Comparison of ENCODE assay signal across 8 cellular contexts in the genomic region with DNA sequence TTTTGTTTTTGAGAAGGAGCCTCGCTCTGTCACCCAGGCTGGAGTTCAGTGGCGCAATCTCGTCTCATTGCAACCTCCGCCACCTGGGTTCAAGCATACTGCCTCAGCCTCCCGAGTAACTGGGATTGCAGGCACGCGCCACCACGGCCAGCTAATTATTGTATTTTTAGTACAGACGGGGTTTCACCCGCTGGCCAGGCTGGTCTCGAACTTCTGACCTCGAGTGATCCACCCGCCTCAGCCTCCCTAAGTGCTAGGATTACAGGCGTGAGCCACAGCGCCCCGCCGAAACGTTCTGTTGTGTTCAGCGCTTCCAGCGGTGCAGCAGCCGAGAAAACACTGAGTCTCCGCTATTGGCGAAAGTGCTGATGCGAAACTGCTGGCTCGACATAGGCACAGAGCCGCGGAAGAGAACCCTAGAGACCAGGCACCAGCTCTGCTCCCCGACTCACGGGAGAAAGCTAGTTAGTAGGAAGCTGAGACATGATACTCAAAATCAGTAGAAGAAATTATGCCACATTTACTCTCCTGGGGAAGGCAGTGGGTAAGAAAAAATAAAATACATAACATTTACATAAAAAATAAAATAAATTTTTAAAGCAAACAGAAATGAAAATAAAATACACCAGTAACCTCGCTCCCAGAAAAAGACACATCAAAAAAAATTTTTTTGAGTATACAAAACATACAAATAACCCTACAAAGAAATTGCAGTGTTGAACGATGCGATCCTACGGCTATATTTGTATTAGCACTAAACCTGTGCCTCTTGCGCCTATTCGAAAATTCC. TPM values are rescaled to one million over a fixed set of nuclear protein-coding genes. Genes with fewer than 3 reads are reported as not detected.
A peak's percentile ranks its signal among the peaks of the same experiment; 100 is the strongest.
DNase-seq lines count a peak whose midpoint lies in the region; ATAC-seq and TF ChIP-seq lines count a peak whose summit lies in the region.

No MANE protein-coding gene starts in this region.

- H3K36me3 Mint-ChIP-seq in Calu3 (ENCODE audit: insufficient read depth, unreplicated experiment) = peaks cover 36% of the 10 kb centered on the region

- H3K4me3 Mint-ChIP-seq in Calu3 (ENCODE audit: low read depth, unreplicated experiment) = peak overlapping the region; percentile 73

- peaks cover 21% of the 10 kb centered on the region for H3K4me1 Mint-ChIP-seq in Calu3 (ENCODE audit: low read depth, unreplicated experiment)

- H3K9me1 ChIP-seq in IMR-90 (ENCODE audit: insufficient read depth, low read length) = peaks cover 7% of the 10 kb centered on the region

- H2BK120ac ChIP-seq in IMR-90 (ENCODE audit: low read depth, low read length) = peak overlapping the region; percentile 97

- POLR2A ChIA-PET in IMR-90 (lab: Charles Lee; ENCODE audit: unreplicated experiment) = interaction anchor here (0.6 to 1.5 kb wide), 6 partner anchors 8 to 112 kb away, joined by 3 to 5 read pairs (median 3); a partner anchor contains a TSS

- H3K4me3 ChIP-seq in IMR-90 (ENCODE audit: insufficient read depth, low read depth, low read length) (peak overlapping the region; percentile 61), OCI-LY3 (ENCODE audit: low read length) (peak overlapping the region; percentile 86), epithelial cell of proximal tubule (ENCODE audit: low read depth, low read length) (peak overlapping the region; percentile 51)

- H3K9me3 Mint-ChIP-seq in Calu3 (ENCODE audit: low read depth, unreplicated experiment) = no peaks in the 10 kb centered on the region

- H2BK20ac ChIP-seq in IMR-90 (ENCODE audit: low read depth, low read length) = peak overlapping the region; percentile 47; the same call in 1 of the 2 replicates

- peak overlapping the region; percentile 94 for H2AFZ ChIP-seq in IMR-90 (replicated peaks; ENCODE audit: low read length, poor library complexity)
- H2AFZ ChIP-seq in OCI-LY3 (ENCODE audit: low read depth, low read length) = peak overlapping the region; percentile 96

- no peaks in the 10 kb centered on the region for H3K27me3 Mint-ChIP-seq in Calu3 (ENCODE audit: unreplicated experiment)

- H4K20me1 ChIP-seq in IMR-90 (ENCODE audit: insufficient read depth, low read length) (no peaks in the 10 kb centered on the region; the same call in 1 of the 2 replicates), OCI-LY3 (ENCODE audit: insufficient read depth, low read length) (no peaks in the 10 kb centered on the region)

- peak; percentile 41 for ATAC-seq in GM21447 (IDR thresholded peaks at IDR 0.05; ENCODE audit: unreplicated experiment)
- peak; percentile 57 for ATAC-seq in IMR-90 (ENCODE audit: low read depth)

- peak overlapping the region; percentile 81 for H3K9ac ChIP-seq in IMR-90 (ENCODE audit: low read depth, low read length)
- H3K9ac ChIP-seq in OCI-LY3 (ENCODE audit: low read length) = peak overlapping the region; percentile 75

- peak overlapping the region; percentile 94 for H3K4me2 ChIP-seq in IMR-90 (ENCODE audit: low read depth, low read length)
- H3K4me2 ChIP-seq in OCI-LY3 (ENCODE audit: low read length) = peak overlapping the region; percentile 82

- TF ChIP-seq POLR2A in IMR-90 (IDR thresholded peaks at IDR 0.05; ENCODE audit: low read depth, low read length) = no peak

- no peak for TF ChIP-seq RAD21 in IMR-90 (IDR thresholded peaks at IDR 0.05; ENCODE audit: low read length)

- TSS peak; percentile 79 for BruUV-seq in Calu3 (replicated peaks; lab: Mats Ljungman, UMichigan)
- BruUV-seq in IMR-90 (replicated peaks; lab: Mats Ljungman, UMichigan) = no TSS peak

- peak overlapping the region; percentile 72 for H2AK5ac ChIP-seq in IMR-90 (ENCODE audit: low read depth, low read length)

- H2AK9ac ChIP-seq in IMR-90 (replicated peaks; ENCODE audit: low read depth, low read length, poor library complexity) = peak overlapping the region; percentile 90

- peak overlapping the region; percentile 99 for H3K56ac ChIP-seq in IMR-90 (ENCODE audit: extremely low read depth, insufficient read depth, low read length)

- peak overlapping the region; percentile 96 to 100 for H4K8ac ChIP-seq in IMR-90 (ENCODE audit: low read depth in 2 of 2, low read length in 2 of 2)

- TF ChIP-seq CTCF in Calu3 (IDR thresholded peaks at IDR 0.05; ENCODE audit: unreplicated experiment) = no peak
- 0 out of 2 replicates have a peak, but pooled peaks have one; percentile 7 for TF ChIP-seq CTCF in IMR-90 (conservative IDR thresholded peaks at IDR 0.05; ENCODE audit: low read depth, low read length)
- no peak; the same call in 1 of the 2 replicates for TF ChIP-seq CTCF in OCI-LY3 (IDR thresholded peaks at IDR 0.05; ENCODE audit: low read depth, low read length)
- no peak for TF ChIP-seq CTCF in epithelial cell of proximal tubule (conservative IDR thresholded peaks at IDR 0.05; ENCODE audit: low read depth, low read length)

- peak overlapping the region; percentile 100 for H3K4ac ChIP-seq in IMR-90 (ENCODE audit: low read depth, low read length)

- H2BK5ac ChIP-seq in IMR-90 (ENCODE audit: low read depth, low read length, poor library complexity, severe bottlenecking) = peak overlapping the region; percentile 96

- WGBS in IMR-90 (ENCODE audit: extremely low coverage in 2 of 2, insufficient read length in 1 of 2), 2 experiments = no CpG with 5 or more reads among the region's 35 CpGs

- peak overlapping the region; percentile 100 for H4K91ac ChIP-seq in IMR-90 (ENCODE audit: insufficient read depth, low read depth, low read length)

- H3K79me2 ChIP-seq in OCI-LY3 (ENCODE audit: low read length) = no peaks in the 10 kb centered on the region

- H3K27ac Mint-ChIP-seq in Calu3 (ENCODE audit: unreplicated experiment) = peak overlapping the region; percentile 37

- dilution Hi-C loops in IMR-90 (cut with HindIII; ENCODE audit: low sequenced_read_pairs, unreplicated experiment) = no loop called here

- H3K9me3 ChIP-seq in IMR-90 (ENCODE audit: control insufficient read depth, insufficient read depth, low read length) = no peaks in the 10 kb centered on the region
- H3K9me3 ChIP-seq in OCI-LY3 (ENCODE audit: insufficient read depth, low read length) = no peaks in the 10 kb centered on the region

- H3K23ac ChIP-seq in IMR-90 (ENCODE audit: low read depth, low read length) = peak overlapping the region; percentile 98

- H3K14ac ChIP-seq in IMR-90 (replicated peaks; ENCODE audit: low read depth, low read length) = peak overlapping the region; percentile 95

- DNase-seq in Calu3 (peak; percentile 92), IMR-90 (peak; percentile 93), activated T-cell treated with anti-CD3 and anti-CD28 coated beads for 1 hour (ENCODE audit: low read depth) (peak; percentile 90), epithelial cell of proximal tubule (ENCODE audit: low read depth) (no peak), myocyte (ENCODE audit: low read depth) (peak; percentile 98)
- DNase-seq in stimulated activated CD8-positive, alpha-beta memory T cell treated with anti-CD3 and anti-CD28 coated beads, Interleukin-7, amount 100 ng/mL, for 48 hours (ENCODE audit: extremely low read depth in 1 of 2, low read depth in 1 of 2) = peak; percentile 72 to 85

- peak overlapping the region; percentile 93 for H3K27ac ChIP-seq in IMR-90 (ENCODE audit: insufficient read depth, low read length)
- H3K27ac ChIP-seq in OCI-LY3 (ENCODE audit: low read length) = peak overlapping the region; percentile 69

- intact Hi-C loops in Calu3 (cut with micrococcal nuclease; ENCODE audit: unreplicated experiment) (loop anchor here (1.0 kb wide), 1 partner anchor 9 kb away; no protein-coding TSS in a partner anchor), IMR-90 (cut with micrococcal nuclease) (loop anchor here (1.0 kb wide), 2 partner anchors 9 to 13 kb away; no protein-coding TSS in a partner anchor)

- H3K4me1 ChIP-seq in IMR-90 (ENCODE audit: control insufficient read depth, insufficient read depth, low read length) = peaks cover 19% of the 10 kb centered on the region
- H3K4me1 ChIP-seq in OCI-LY3 (ENCODE audit: low read length) = peaks cover 19% of the 10 kb centered on the region

- no peaks in the 10 kb centered on the region for H3K27me3 ChIP-seq in IMR-90 (ENCODE audit: control insufficient read depth, insufficient read depth, low read length)
- H3K27me3 ChIP-seq in OCI-LY3 (ENCODE audit: low read depth, low read length) = peaks cover 8% of the 10 kb centered on the region

- peaks cover 9 to 33% of the 10 kb centered on the region in 2 experiments; a peak in 3 of 4 replicates for H3K79me1 ChIP-seq in IMR-90 (ENCODE audit: low read depth in 1 of 2, low read length in 2 of 2)

- in situ Hi-C loops in IMR-90 (cut with MboI; ENCODE audit: low sequenced_read_pairs) = no loop called here

- H3K36me3 ChIP-seq in IMR-90 (ENCODE audit: control insufficient read depth, insufficient read depth, low read length) (no peaks in the 10 kb centered on the region), OCI-LY3 (replicated peaks; ENCODE audit: low read depth, low read length) (no peaks in the 10 kb centered on the region)

- CTCF ChIA-PET in Calu3 (lab: Charles Lee) (interaction anchor here (0.6 to 3.1 kb wide), 11 partner anchors 8 to 295 kb away, joined by 3 to 13 read pairs (median 4); no protein-coding TSS in a partner anchor), IMR-90 (lab: Yijun Ruan, JAX) (interaction anchor here (1.0 to 1.8 kb wide), 4 partner anchors 12 to 100 kb away, joined by 3 to 5 read pairs (median 4); no protein-coding TSS in a partner anchor)

- peak overlapping the region; percentile 98; the same call in 2 of the 3 replicates for H2BK15ac ChIP-seq in IMR-90 (ENCODE audit: low read depth, low read length)

- peak overlapping the region; percentile 92 for H3K18ac ChIP-seq in IMR-90 (ENCODE audit: low read depth, low read length)

- peak overlapping the region; percentile 98 for H4K5ac ChIP-seq in IMR-90 (ENCODE audit: low read depth, low read length)

TF ChIP-seq in IMR-90, 13 proteins besides CTCF, POLR2A, EP300 and RAD21 (continues in another document):
- no peak for TF ChIP-seq RFX5 (IDR thresholded peaks at IDR 0.05; ENCODE audit: low read depth, low read length)
- peak; percentile 46; the same call in 1 of the 2 replicates for TF ChIP-seq CEBPB (IDR thresholded peaks at IDR 0.05; ENCODE audit: low read depth, low read length)
- TF ChIP-seq FOS (IDR thresholded peaks at IDR 0.05; ENCODE audit: low read depth, low read length) = no peak

RNA-seq across cellular contexts. Expression of a gene that starts 31.6 kb away (rescaled TPM):
- total RNA-seq in Calu3 (2022) (8.0 and 9.4 TPM in 2 replicates), IMR-90 (2012; rRNA removed) (1.3 and 1.4 TPM in 2 replicates), epithelial cell of proximal tubule (0.35 and 2.2 TPM in 2 replicates), myocyte (0.86 and 0.88 TPM in 2 replicates)
- 2.5 and 3.6 TPM in 2 replicates for polyA plus RNA-seq in IMR-90 (2012; rRNA removed)
- 3.5 and 4.5 TPM in 2 replicates for polyA plus RNA-seq in IMR-90 (2012; cell fraction: cytosol; rRNA removed)
- polyA plus RNA-seq in IMR-90 (2012; cell fraction: nucleus; rRNA removed; ENCODE audit: low replicate concordance) = 3.9 and 4.1 TPM in 2 replicates
- 1.0 TPM for polyA plus RNA-seq in myocyte (2012)
